ENCODE assay signal across 27 cellular contexts in the genomic region with DNA sequence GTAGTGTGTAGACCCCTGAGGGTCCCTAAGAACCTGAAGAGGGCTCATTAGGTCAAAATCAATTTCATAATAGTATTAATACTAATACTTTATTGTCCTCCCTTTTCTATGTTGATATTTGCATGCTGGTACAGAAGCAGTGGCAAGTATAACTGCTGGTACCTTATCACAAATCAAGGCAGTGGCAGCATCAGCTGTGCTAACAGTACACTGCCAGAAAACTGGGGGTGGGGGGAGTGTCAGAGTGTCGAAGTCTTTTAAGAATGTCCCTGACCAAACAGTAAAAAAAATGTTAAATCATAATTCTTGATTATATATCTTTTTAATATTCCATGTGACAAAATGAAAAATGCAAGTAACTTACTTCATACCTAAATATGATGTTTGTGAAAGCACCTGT.
"Had no signal": no experiment of that assay in that cellular context is flagged by ENCODE, and none has a peak within 500 bp of the region (broad histone marks: within the 10 kb centered on the region; RNA-seq: fewer than 3 reads in every experiment).

No MANE protein-coding gene starts in this region.

- H3K27ac ChIP-seq: stomach, suprapubic skin, testis, thoracic aorta, thyroid gland, tibial artery, tibial nerve, transverse colon, upper lobe of left lung, upper lobe of right lung, uterus, vagina had no signal

- ATAC-seq: stimulated activated effector memory CD8-positive, alpha-beta T cell treated with anti-CD3 and anti-CD28 coated beads, Interleukin-12 subunit alpha, Interleukin-12 subunit beta, amount 100 ng/mL, for 72 hours; stimulated activated memory B cell treated with anti-CD40 and anti-IgM and Interleukin-4, amounts not matched to agents 10 μg/mL and 1 μg/mL and 100 μg/mL, for 72 hours; stimulated activated naive B cell treated with anti-CD40 and anti-IgM and Interleukin-4, amounts not matched to agents 10 μg/mL and 1 μg/mL and 100 μg/mL, for 72 hours; stimulated activated naive CD8-positive, alpha-beta T cell treated with anti-CD3 and anti-CD28 coated beads, Interleukin-15, amount 100 ng/mL, for 72 hours; stimulated activated naive CD8-positive, alpha-beta T cell treated with anti-CD3 and anti-CD28 coated beads, Interleukin-15, Interleukin-2, amounts not matched to agents 100 U/mL and 50 U/mL, for 24 hours; upper lobe of right lung had no signal

- H3K9me3 ChIP-seq: stomach, suprapubic skin, testis, thoracic aorta, thyroid gland, tibial artery, tibial nerve, transverse colon, upper lobe of left lung, upper lobe of right lung, uterus, vagina had no signal

- H3K36me3 ChIP-seq: stomach, suprapubic skin, thoracic aorta, thyroid gland, tibial artery, tibial nerve, transverse colon, upper lobe of left lung, upper lobe of right lung, uterus, vagina had no signal

- DNase-seq: stimulated activated CD4-positive, alpha-beta T cell treated with anti-CD3 and anti-CD28 coated beads, Interleukin-2, amount 100 ng/mL, for 48 hours; stimulated activated CD4-positive, alpha-beta T cell treated with anti-CD3 and anti-CD28 coated beads, Interleukin-4, amount 100 ng/mL, for 1 hour; stimulated activated CD4-positive, alpha-beta T cell treated with anti-CD3 and anti-CD28 coated beads, Interleukin-4, amount 100 ng/mL, for 24 hours; stimulated activated CD4-positive, alpha-beta T cell treated with anti-CD3 and anti-CD28 coated beads, Interleukin-4, amount 100 ng/mL, for 4 hours; stimulated activated CD8-positive, alpha-beta memory T cell treated with anti-CD3 and anti-CD28 coated beads, Interleukin-4, amount 100 ng/mL, for 48 hours; stimulated activated naive B cell treated with anti-CD40 and anti-IgM and Interleukin-4, amounts not matched to agents 10 μg/mL and 1 μg/mL and 100 μg/mL, for 72 hours; stimulated activated naive CD4-positive, alpha-beta T cell; stimulated activated naive CD4-positive, alpha-beta T cell treated with Interleukin-2 at 50 U/mL for 16 hours; stimulated activated naive CD8-positive, alpha-beta T cell treated with anti-CD3 and anti-CD28 coated beads, Interleukin-15, amount 100 ng/mL, for 72 hours; stimulated activated naive CD8-positive, alpha-beta T cell treated with anti-CD3 and anti-CD28 coated beads, Interleukin-15, Interleukin-2, amounts not matched to agents 100 U/mL and 50 U/mL, for 24 hours; stomach; substantia nigra; testis; thyroid gland; tibial artery; transverse colon; trophoblast cell; upper lobe of left lung; upper lobe of right lung; uterus had no signal

- H3K4me1 ChIP-seq: stomach, suprapubic skin, testis, thyroid gland, tibial artery, tibial nerve, transverse colon, upper lobe of left lung, upper lobe of right lung, uterus, vagina had no signal

- H3K4me3 ChIP-seq: stomach, suprapubic skin, testis, thoracic aorta, thyroid gland, tibial artery, tibial nerve, transverse colon, upper lobe of left lung, upper lobe of right lung, uterus, vagina had no signal

- H3K27me3 ChIP-seq: stomach, suprapubic skin, testis, thyroid gland, tibial artery, tibial nerve, transverse colon, upper lobe of left lung, upper lobe of right lung, uterus, vagina had no signal

- FAIRE-seq: urothelium cell line had no signal
